31 cellular contexts compared by ENCODE assay signal in genomic region chr1:12524266-12524665, GRCh38.
"Had no signal": no experiment of that assay in that cellular context is flagged by ENCODE, and none has a peak within 500 bp of the region (broad histone marks: within the 10 kb centered on the region; RNA-seq: fewer than 3 reads in every experiment).

No MANE protein-coding gene starts in this region.

- H3K27me3 ChIP-seq: brain microvascular endothelial cell, ovary, thyroid gland, upper lobe of left lung, vagina had no signal

- H3K9me3 ChIP-seq: mucosa of descending colon, ovary, thyroid gland, upper lobe of left lung, vagina had no signal

- H3K27ac Mint-ChIP-seq: activated CD4-positive, alpha-beta memory T cell treated with anti-CD3 and anti-CD28 coated beads for 36 hours; activated CD4-positive, alpha-beta T cell treated with anti-CD3 and anti-CD28 coated beads, Interleukin-2, amount 10 ng/mL, durations not matched to agents 24 days and 14 days; activated naive CD8-positive, alpha-beta T cell treated with anti-CD3 and anti-CD28 coated beads, Interleukin-2, amount 10 ng/mL, durations not matched to agents 7 days and 5 days; progenitor cell of endocrine pancreas; stimulated activated memory B cell treated with anti-CD40 and anti-IgM and Interleukin-4, amounts not matched to agents 10 μg/mL and 1 μg/mL and 100 μg/mL, for 72 hours; T-helper 17 cell had no signal

- H3K4me3 Mint-ChIP-seq: activated CD4-positive, alpha-beta memory T cell treated with anti-CD3 and anti-CD28 coated beads for 36 hours; activated CD4-positive, alpha-beta T cell treated with anti-CD3 and anti-CD28 coated beads, Interleukin-2, amount 10 ng/mL, durations not matched to agents 24 days and 14 days; activated naive CD8-positive, alpha-beta T cell treated with anti-CD3 and anti-CD28 coated beads, Interleukin-2, amount 10 ng/mL, durations not matched to agents 7 days and 5 days; effector memory CD8-positive, alpha-beta T cell; nephron progenitor cell; stimulated activated memory B cell treated with anti-CD40 and anti-IgM and Interleukin-4, amounts not matched to agents 10 μg/mL and 1 μg/mL and 100 μg/mL, for 72 hours; stimulated activated naive CD8-positive, alpha-beta T cell treated with anti-CD3 and anti-CD28 coated beads, Interleukin-15, amount 100 ng/mL, for 72 hours; T-helper 17 cell had no signal

- DNase-seq: activated CD4-positive, alpha-beta memory T cell treated with anti-CD3 and anti-CD28 coated beads for 36 hours; activated CD4-positive, alpha-beta T cell treated with anti-CD3 and anti-CD28 coated beads, Interleukin-2, amount 10 ng/mL, durations not matched to agents 24 days and 14 days; activated CD4-positive, CD25-positive, alpha-beta regulatory T cell treated with anti-CD3 and anti-CD28 coated beads, Interleukin-2, amount 50 U/mL, for 72 hours; activated CD8-positive, alpha-beta memory T cell treated with anti-CD3 and anti-CD28 coated beads, Interleukin-2, amount 50 U/mL, for 4 hours; activated naive CD4-positive, alpha-beta T cell; activated T-cell treated with anti-CD3 and anti-CD28 coated beads, Interleukin-2, amount 50 U/mL, for 1 hour; amniotic stem cell; brain microvascular endothelial cell; cortex of kidney; effector memory CD8-positive, alpha-beta T cell; hippocampal formation; kidney; mesendoderm; mucosa of descending colon; nephron progenitor cell; ovary; small intestine; stimulated activated CD4-positive, alpha-beta T cell treated with anti-CD3 and anti-CD28 coated beads, Interleukin-4, amount 100 ng/mL, for 24 hours; stimulated activated naive CD8-positive, alpha-beta T cell treated with anti-CD3 and anti-CD28 coated beads, Interleukin-15, amount 100 ng/mL, for 72 hours; SW 1271; T-helper 17 cell; thyroid gland; upper lobe of left lung had no signal

- ATAC-seq: effector memory CD8-positive, alpha-beta T cell; left colon; mucosa of descending colon; sciatic nerve; stimulated activated memory B cell treated with anti-CD40 and anti-IgM and Interleukin-4, amounts not matched to agents 10 μg/mL and 1 μg/mL and 100 μg/mL, for 72 hours; stimulated activated naive CD8-positive, alpha-beta T cell treated with anti-CD3 and anti-CD28 coated beads, Interleukin-15, amount 100 ng/mL, for 72 hours; T-helper 17 cell had no signal

- H3K9me3 Mint-ChIP-seq: activated CD4-positive, alpha-beta memory T cell treated with anti-CD3 and anti-CD28 coated beads for 36 hours; activated CD4-positive, alpha-beta T cell treated with anti-CD3 and anti-CD28 coated beads, Interleukin-2, amount 10 ng/mL, durations not matched to agents 24 days and 14 days; activated T-helper 2 cell treated with anti-CD3 and anti-CD28 coated beads, Interferon-gamma antibody, Interleukin-2, Interleukin-4, amounts not matched to agents 10 μg/mL and 5 μg/mL and 100 μg/mL, durations not matched to agents 14 hours and 24 hours and 36 hours; effector memory CD8-positive, alpha-beta T cell; nephron progenitor cell; stimulated activated naive CD8-positive, alpha-beta T cell treated with anti-CD3 and anti-CD28 coated beads, Interleukin-15, amount 100 ng/mL, for 72 hours had no signal

- H3K27ac ChIP-seq: brain microvascular endothelial cell, vagina had no signal

- H3K4me3 ChIP-seq: mucosa of descending colon, ovary, thyroid gland, upper lobe of left lung, vagina had no signal

- H3K36me3 ChIP-seq: brain microvascular endothelial cell, ovary, thyroid gland, upper lobe of left lung, vagina had no signal

- FAIRE-seq: astrocyte, kidney, small intestine had no signal

- H3K27me3 Mint-ChIP-seq: activated CD4-positive, alpha-beta memory T cell treated with anti-CD3 and anti-CD28 coated beads for 36 hours; activated CD4-positive, alpha-beta T cell treated with anti-CD3 and anti-CD28 coated beads, Interleukin-2, amount 10 ng/mL, durations not matched to agents 24 days and 14 days; activated naive CD8-positive, alpha-beta T cell treated with anti-CD3 and anti-CD28 coated beads, Interleukin-2, amount 10 ng/mL, durations not matched to agents 7 days and 5 days; stimulated activated naive CD8-positive, alpha-beta T cell treated with anti-CD3 and anti-CD28 coated beads, Interleukin-15, amount 100 ng/mL, for 72 hours; T-helper 17 cell had no signal
